In the genomic region with DNA sequence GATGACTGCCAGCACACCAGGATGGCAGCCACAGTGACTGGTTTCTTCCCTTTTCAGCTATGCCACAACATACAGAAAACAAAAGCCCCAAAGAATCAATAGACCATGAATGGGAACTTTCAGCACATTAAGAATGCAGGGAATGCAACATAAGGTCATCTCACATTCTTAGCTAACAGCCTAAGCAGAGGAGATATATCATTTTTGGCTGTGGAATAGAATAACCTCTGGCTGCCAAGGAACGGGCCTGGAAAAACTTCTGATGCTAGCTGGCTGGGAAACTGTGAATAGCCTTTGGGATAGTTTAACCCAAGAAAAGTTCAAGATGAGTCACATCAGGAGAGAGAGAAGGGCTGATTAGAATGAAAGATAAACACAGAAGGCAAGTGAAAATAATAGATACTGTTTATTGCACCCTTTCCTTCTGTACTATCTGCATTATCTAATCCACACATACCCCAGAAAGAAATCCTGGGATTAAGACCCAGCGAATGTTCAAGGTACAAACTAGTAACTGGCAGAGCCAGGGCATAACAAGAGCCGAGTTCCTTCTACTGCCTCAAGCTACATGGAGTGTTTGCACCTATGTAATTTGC, we compare ENCODE assay signal across 10 cellular contexts.
DNase-seq lines count a peak whose midpoint lies in the region; ATAC-seq lines count a peak whose summit lies in the region.
"Had no signal": no experiment of that assay in that cellular context is flagged by ENCODE, and none has a peak within 500 bp of the region (broad histone marks: within the 10 kb centered on the region; RNA-seq: fewer than 3 reads in every experiment).

No MANE protein-coding gene starts in this region.

- no peak overlapping the region for H3K27ac ChIP-seq in right cardiac atrium (ENCODE audit: low read length)
- H3K27ac ChIP-seq in effector memory CD4-positive, alpha-beta T cell (ENCODE audit: insufficient read depth, low read length, poor library complexity, severe bottlenecking), result no peak overlapping the region

- H3K4me1 ChIP-seq in right cardiac atrium (ENCODE audit: control insufficient read depth, insufficient read depth, low read length), result no peaks in the 10 kb centered on the region
- H3K4me1 ChIP-seq in effector memory CD4-positive, alpha-beta T cell (ENCODE audit: control insufficient read depth, insufficient read depth, low read length, poor library complexity, severe bottlenecking), result no peaks in the 10 kb centered on the region

- 34% methylated on average over 3 of the region's 3 CpGs for WGBS in right cardiac atrium

- H3K36me3 ChIP-seq in effector memory CD4-positive, alpha-beta T cell (ENCODE audit: control insufficient read depth, insufficient read depth, low read length), result no peaks in the 10 kb centered on the region
- H3K36me3 ChIP-seq: stomach had no signal

- intact Hi-C loops in right cardiac atrium (cut with DNase I), result no loop called here

- no peaks in the 10 kb centered on the region for H3K27me3 ChIP-seq in right cardiac atrium (ENCODE audit: control insufficient read depth, insufficient read depth)
- no peaks in the 10 kb centered on the region for H3K27me3 ChIP-seq in effector memory CD4-positive, alpha-beta T cell (replicated peaks; ENCODE audit: control insufficient read depth, insufficient read depth, low read length, poor library complexity, severe bottlenecking)
- H3K27me3 ChIP-seq: stomach had no signal

- H3K9me3 ChIP-seq in right cardiac atrium (ENCODE audit: control insufficient read depth, low read length), result no peaks in the 10 kb centered on the region
- no peaks in the 10 kb centered on the region for H3K9me3 ChIP-seq in effector memory CD4-positive, alpha-beta T cell (ENCODE audit: control insufficient read depth, low read length)
- H3K9me3 ChIP-seq: stomach had no signal

- DNase-seq in HPDE6-E6E7 (ENCODE audit: extremely low spot score) (peak; percentile 13), amniotic epithelial cell (ENCODE audit: low read depth) (peak; percentile 95), right cardiac atrium (peak in 1 of 3 donors; percentile 25), smooth muscle cell of the brain vasculature (ENCODE audit: low read depth, low spot score) (peak; percentile 57), SHP77 treated with DMSO at 0.1 percent for 48 hours (lab: John Stamatoyannopoulos, UW) (no peak)
- no peak for DNase-seq in effector memory CD4-positive, alpha-beta T cell
- DNase-seq: activated naive CD8-positive, alpha-beta T cell treated with anti-CD3 and anti-CD28 coated beads, Interleukin-2, amount 10 ng/mL, durations not matched to agents 7 days and 5 days; stomach had no signal

- ATAC-seq in right cardiac atrium (peak; percentile 60 to 93), GM21515 (IDR thresholded peaks at IDR 0.05; ENCODE audit: unreplicated experiment) (no peak), esophagus mucosa (no peak)

- no peak overlapping the region for H3K4me3 ChIP-seq in right cardiac atrium (ENCODE audit: low read length)
- no peak overlapping the region for H3K4me3 ChIP-seq in effector memory CD4-positive, alpha-beta T cell (ENCODE audit: insufficient read depth, low read depth, low read length, poor library complexity, severe bottlenecking)
- H3K4me3 ChIP-seq: stomach had no signal

Comparison
In these comparisons a context has a peak if more than half of its experiments do, and no peak if none do; other contexts are left out.
1. DNase-seq: peak in HPDE6-E6E7 (single experiment), amniotic epithelial cell (single experiment) and smooth muscle cell of the brain vasculature (single experiment); none in effector memory CD4-positive, alpha-beta T cell (0 of 3) and SHP77 treated with DMSO at 0.1 percent for 48 hours (single experiment).
2. ATAC-seq: peak in right cardiac atrium (2 of 2); none in GM21515 (single experiment) and esophagus mucosa (single experiment).